In genomic region chr22:46078241-46079092, GRCh38 we compare ENCODE assay signal across 1 cellular context.
TF ChIP-seq lines count a peak whose summit lies in the region.

No MANE protein-coding gene starts in this region.

TF ChIP-seq in HEK293, 187 proteins besides CTCF, POLR2A, EP300 and RAD21 (continued from another document and continues in another):
- TF ChIP-seq SETDB1 (IDR thresholded peaks at IDR 0.05; ENCODE audit: insufficient read length, low read length) (no peak), ZNF350 (tag by site-specific recombination; IDR thresholded peaks at IDR 0.05) (no peak), SP2 (tag by site-specific recombination; IDR thresholded peaks at IDR 0.05) (no peak), ZNF404 (tag by site-specific recombination; IDR thresholded peaks at IDR 0.05) (no peak), ZFP37 (tag by site-specific recombination; IDR thresholded peaks at IDR 0.05) (peak; percentile 82), KLF16 (tag by site-specific recombination; IDR thresholded peaks at IDR 0.05) (peak; percentile 90), PBX3 (CRISPR knock-in tag; IDR thresholded peaks at IDR 0.05) (peak; percentile 55; the same call in 1 of the 2 replicates), KLF17 (tag by site-specific recombination; IDR thresholded peaks at IDR 0.05) (0 out of 2 replicates have a peak, but pooled peaks have one; percentile 12), ZNF626 (tag by site-specific recombination; IDR thresholded peaks at IDR 0.05) (no peak), ZBTB6 (tag by site-specific recombination; IDR thresholded peaks at IDR 0.05) (peak; percentile 71), ZEB2 (tag by site-specific recombination; IDR thresholded peaks at IDR 0.05) (peak; percentile 63; the same call in 1 of the 2 replicates), ZXDB (tag by site-specific recombination; IDR thresholded peaks at IDR 0.05) (peak; percentile 56; the same call in 1 of the 2 replicates), ZFP41 (tag by site-specific recombination; IDR thresholded peaks at IDR 0.05; ENCODE audit: borderline replicate concordance) (no peak), ZNF513 (tag by site-specific recombination; IDR thresholded peaks at IDR 0.05) (no peak), PATZ1 (tag by site-specific recombination; IDR thresholded peaks at IDR 0.05) (peak; percentile 56), TSHZ1 (tag by site-specific recombination; IDR thresholded peaks at IDR 0.05; ENCODE audit: borderline replicate concordance) (no peak), ZSCAN18 (tag by site-specific recombination; IDR thresholded peaks at IDR 0.05) (no peak), SP3 (tag by site-specific recombination; IDR thresholded peaks at IDR 0.05) (0 out of 2 replicates have a peak, but pooled peaks have one; percentile 39), ZFP69B (tag by site-specific recombination; IDR thresholded peaks at IDR 0.05) (peak; percentile 95), WT1 (tag by site-specific recombination; IDR thresholded peaks at IDR 0.05) (no peak), ZNF544 (tag by site-specific recombination; IDR thresholded peaks at IDR 0.05) (no peak), ZNF155 (tag by site-specific recombination; IDR thresholded peaks at IDR 0.05) (no peak), ZNF138 (tag by site-specific recombination; IDR thresholded peaks at IDR 0.05; ENCODE audit: borderline replicate concordance) (no peak), AEBP2 (tag by site-specific recombination; IDR thresholded peaks at IDR 0.05; ENCODE audit: borderline replicate concordance) (no peak), ZNF280D (tag by site-specific recombination; IDR thresholded peaks at IDR 0.05) (no peak), ZBTB49 (tag by site-specific recombination; IDR thresholded peaks at IDR 0.05; ENCODE audit: low read depth) (no peak), ZNF2 (tag by site-specific recombination; IDR thresholded peaks at IDR 0.05) (0 out of 2 replicates have a peak, but pooled peaks have one; percentile 64), TCF7L2 (IDR thresholded peaks at IDR 0.05; ENCODE audit: borderline replicate concordance, low read depth, low read length) (no peak), ZNF423 (tag by site-specific recombination; IDR thresholded peaks at IDR 0.05) (no peak), KLF7 (tag by site-specific recombination; IDR thresholded peaks at IDR 0.05; ENCODE audit: borderline replicate concordance) (0 out of 2 replicates have a peak, but pooled peaks have one; percentile 14), HIC1 (tag by site-specific recombination; IDR thresholded peaks at IDR 0.05) (peak; percentile 98), ZNF529 (tag by site-specific recombination; IDR thresholded peaks at IDR 0.05; ENCODE audit: insufficient replicate concordance) (no peak), ZNF311 (tag by site-specific recombination; IDR thresholded peaks at IDR 0.05; ENCODE audit: borderline replicate concordance) (no peak), ZNF48 (tag by site-specific recombination; IDR thresholded peaks at IDR 0.05) (no peak), KLF1 (tag by site-specific recombination; IDR thresholded peaks at IDR 0.05) (peak; percentile 75; the same call in 1 of the 2 replicates)
